8 cellular contexts compared by ENCODE assay signal in genomic region chr13:33817843-33818661, GRCh38. TPM values are rescaled to one million over a fixed set of nuclear protein-coding genes. Genes with fewer than 3 reads are reported as not detected.
DNase-seq lines count a peak whose midpoint lies in the region; ATAC-seq and TF ChIP-seq lines count a peak whose summit lies in the region.

A gene with protein sequence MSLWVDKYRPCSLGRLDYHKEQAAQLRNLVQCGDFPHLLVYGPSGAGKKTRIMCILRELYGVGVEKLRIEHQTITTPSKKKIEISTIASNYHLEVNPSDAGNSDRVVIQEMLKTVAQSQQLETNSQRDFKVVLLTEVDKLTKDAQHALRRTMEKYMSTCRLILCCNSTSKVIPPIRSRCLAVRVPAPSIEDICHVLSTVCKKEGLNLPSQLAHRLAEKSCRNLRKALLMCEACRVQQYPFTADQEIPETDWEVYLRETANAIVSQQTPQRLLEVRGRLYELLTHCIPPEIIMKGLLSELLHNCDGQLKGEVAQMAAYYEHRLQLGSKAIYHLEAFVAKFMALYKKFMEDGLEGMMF (plus strand): TSS chr13:33818149. CDS start chr13:33818179, 30 bp downstream.

- H3K27me3 ChIP-seq in dorsolateral prefrontal cortex (no peaks in the 10 kb centered on the region), right lobe of liver (no peaks in the 10 kb centered on the region)

- peaks cover 0 to 4% (median 0%) of the 10 kb centered on the region in 7 donors for H3K9me3 Mint-ChIP-seq in CD14-positive monocyte
- H3K9me3 Mint-ChIP-seq in activated CD4-positive, alpha-beta memory T cell treated with anti-CD3 and anti-CD28 coated beads for 36 hours = no peaks in the 10 kb centered on the region

- H3K27ac Mint-ChIP-seq in CD14-positive monocyte = peak within 1 kb of the TSS; percentile 88 to 95 (median 89)
- H3K27ac Mint-ChIP-seq in activated CD4-positive, alpha-beta memory T cell treated with anti-CD3 and anti-CD28 coated beads for 36 hours = peak within 1 kb of the TSS; percentile 62

- no peak for TF ChIP-seq CTCF in CD14-positive monocyte (IDR thresholded peaks at IDR 0.05)
- peak in 32 of 56 donors; percentile 4 to 58 (median 24) for TF ChIP-seq CTCF in dorsolateral prefrontal cortex (IDR thresholded peaks at IDR 0.05 in 54 of 56, conservative IDR thresholded peaks at IDR 0.05 in 2 of 56; ENCODE audit: low read depth in 1 of 56, partially characterized antibody in 56 of 56)
- no peak for TF ChIP-seq CTCF in right lobe of liver (IDR thresholded peaks at IDR 0.05)

- peaks cover 11 to 18% of the 10 kb centered on the region in 2 donors for H3K36me3 Mint-ChIP-seq in CD14-positive monocyte
- H3K36me3 Mint-ChIP-seq in activated CD4-positive, alpha-beta memory T cell treated with anti-CD3 and anti-CD28 coated beads for 36 hours = peaks cover 29% of the 10 kb centered on the region

- under 1% methylated on average over 36 of the region's 52 CpGs for WGBS in right lobe of liver (ENCODE audit: insufficient coverage, low coverage, low lambda C conversion rate, missing lambda C conversion rate)

- peak within 1 kb of the TSS; percentile 95 to 98 for H3K4me3 Mint-ChIP-seq in CD14-positive monocyte
- H3K4me3 Mint-ChIP-seq in activated CD4-positive, alpha-beta memory T cell treated with anti-CD3 and anti-CD28 coated beads for 36 hours = peak within 1 kb of the TSS; percentile 99

- TF ChIP-seq POLR2A in right lobe of liver (IDR thresholded peaks at IDR 0.05) = no peak

- H3K4me1 Mint-ChIP-seq in CD14-positive monocyte = peaks cover 10% of the 10 kb centered on the region
- peaks cover 34% of the 10 kb centered on the region for H3K4me1 Mint-ChIP-seq in activated CD4-positive, alpha-beta memory T cell treated with anti-CD3 and anti-CD28 coated beads for 36 hours (ENCODE audit: low read depth)

- peaks cover 0 to 4% (median 0%) of the 10 kb centered on the region in 4 donors for H3K4me1 ChIP-seq in right lobe of liver

- DNase-seq in CD14-positive monocyte (ENCODE audit: low spot score) (peak; percentile 91), NCI-H82 treated with DMSO at 0.1 percent for 48 hours (lab: John Stamatoyannopoulos, UW; ENCODE audit: unreplicated experiment) (peak; percentile 90), dorsolateral prefrontal cortex (peak; percentile 86 to 97 (median 91)), right lobe of liver (peak; percentile 92 to 94 (median 94))
- DNase-seq in activated CD4-positive, alpha-beta memory T cell treated with anti-CD3 and anti-CD28 coated beads for 36 hours = peak; percentile 96
- peak; percentile 87 to 88 for DNase-seq in stimulated activated CD4-positive, alpha-beta T cell treated with anti-CD3 and anti-CD28 coated beads, Interleukin-4, amount 100 ng/mL, for 4 hours

- H3K27me3 Mint-ChIP-seq in CD14-positive monocyte (ENCODE audit: low read depth in 3 of 3) = peaks cover 4 to 9% (median 5%) of the 10 kb centered on the region in 3 donors
- peaks cover 4% of the 10 kb centered on the region for H3K27me3 Mint-ChIP-seq in activated CD4-positive, alpha-beta memory T cell treated with anti-CD3 and anti-CD28 coated beads for 36 hours

- no peaks in the 10 kb centered on the region for H3K36me3 ChIP-seq in right lobe of liver

- POLR2A ChIA-PET in activated CD4-positive, alpha-beta memory T cell treated with anti-CD3 and anti-CD28 coated beads for 36 hours (lab: Charles Lee) = interaction anchor here (0.8 to 1.7 kb wide), 3 partner anchors 10 to 139 kb away, joined by 4 to 7 read pairs (median 4); no protein-coding TSS in a partner anchor

- CTCF ChIA-PET in activated CD4-positive, alpha-beta memory T cell treated with anti-CD3 and anti-CD28 coated beads for 36 hours (lab: Charles Lee) = interaction anchor here (0.6 to 1.7 kb wide), 5 partner anchors 14 to 275 kb away, joined by 3 to 6 read pairs (median 3); no protein-coding TSS in a partner anchor

- no peaks in the 10 kb centered on the region for H3K9me3 ChIP-seq in right lobe of liver

- H3K27ac ChIP-seq in dorsolateral prefrontal cortex = peak within 1 kb of the TSS in 51 of 59 donors; percentile 6 to 86 (median 65)
- H3K27ac ChIP-seq in right lobe of liver = peak within 1 kb of the TSS in 2 of 3 donors; percentile 0 to 39

- peak within 1 kb of the TSS; percentile 64 to 96 (median 83) for H3K4me3 ChIP-seq in dorsolateral prefrontal cortex
- H3K4me3 ChIP-seq in right lobe of liver = peak within 1 kb of the TSS; percentile 71 to 78 (median 72)

- ATAC-seq in GM19397 (IDR thresholded peaks at IDR 0.05; ENCODE audit: unreplicated experiment) (peak; percentile 96), HG03571 (IDR thresholded peaks at IDR 0.05; ENCODE audit: unreplicated experiment) (peak; percentile 93), right lobe of liver (peak; percentile 93 to 100 (median 98))

- intact Hi-C loops in CD14-positive monocyte (cut with micrococcal nuclease) (loop anchor here (5.0 to 10.0 kb wide), 2 partner anchors 271 to 273 kb away; no protein-coding TSS in a partner anchor), dorsolateral prefrontal cortex (cut with DNase I) (no loop called here), right lobe of liver (cut with DNase I) (no loop called here)
- intact Hi-C loops in activated CD4-positive, alpha-beta memory T cell treated with anti-CD3 and anti-CD28 coated beads for 36 hours (cut with micrococcal nuclease) = loop anchor here (1.0 to 2.0 kb wide), 6 partner anchors 31 to 339 kb away; no protein-coding TSS in a partner anchor

RNA-seq across cellular contexts. Expression of the gene that starts here (rescaled TPM):
- 1 to 10 TPM; 4.1 to 5.3 TPM for polyA plus RNA-seq in CD14-positive monocyte
- 10 to 100 TPM; 52.4 to 53.9 TPM for total RNA-seq in activated CD4-positive, alpha-beta memory T cell treated with anti-CD3 and anti-CD28 coated beads for 36 hours
- total RNA-seq in dorsolateral prefrontal cortex (1 to 10 TPM; 2.0 to 8.9 (median 5.3) TPM), right lobe of liver (1 to 10 TPM; 1.6 to 10.0 (median 2.4) TPM)

Comparison
In these comparisons a context has a peak if more than half of its experiments do, and no peak if none do; other contexts are left out.
1. Peak in every context shown above with its lines: DNase-seq, ATAC-seq, H3K4me3 ChIP-seq and H3K27ac ChIP-seq.
2. RNA of the gene that starts here (total RNA-seq): 52.4 to 53.9 TPM in activated CD4-positive, alpha-beta memory T cell treated with anti-CD3 and anti-CD28 coated beads for 36 hours; 2.0 to 8.9 TPM in dorsolateral prefrontal cortex and 1.6 to 10.0 TPM in right lobe of liver; every median in the first group is over 4 times any median in the second.
3. CTCF ChIP-seq: peak in dorsolateral prefrontal cortex (32 of 56); none in CD14-positive monocyte (single experiment) and right lobe of liver (0 of 4).
4. intact Hi-C loops: an anchor here in CD14-positive monocyte (5.0 to 10.0 kb wide) and activated CD4-positive, alpha-beta memory T cell treated with anti-CD3 and anti-CD28 coated beads for 36 hours (1.0 to 2.0 kb wide); none called in dorsolateral prefrontal cortex and right lobe of liver.